ENCODE assay signal across 8 cellular contexts in genomic region chr1:210446479-210446878, GRCh38.
DNase-seq lines count a peak whose midpoint lies in the region; ATAC-seq, FAIRE-seq and TF ChIP-seq lines count a peak whose summit lies in the region.

No MANE protein-coding gene starts in this region.

- H3K27me3 ChIP-seq in WERI-Rb-1 (ENCODE audit: insufficient read depth, low read depth, severe bottlenecking) (no peaks in the 10 kb centered on the region), esophagus squamous epithelium (no peaks in the 10 kb centered on the region)

- no peaks in the 10 kb centered on the region for H3K4me1 ChIP-seq in kidney (ENCODE audit: control insufficient read depth in 1 of 2, insufficient read depth in 1 of 2, low read depth in 1 of 2, low read length in 2 of 2)
- no peaks in the 10 kb centered on the region for H3K4me1 ChIP-seq in esophagus squamous epithelium

- WGBS in esophagus squamous epithelium, 2 donors = 43 to 51% methylated on average over 9 of the region's 9 CpGs

- H3K9ac ChIP-seq in kidney (ENCODE audit: low read length in 2 of 2) = no peak overlapping the region

- H3K27ac ChIP-seq in WERI-Rb-1 = peak overlapping the region; percentile 32
- no peak overlapping the region for H3K27ac ChIP-seq in kidney (ENCODE audit: low read depth in 2 of 2, low read length in 2 of 2)
- no peak overlapping the region for H3K27ac ChIP-seq in esophagus squamous epithelium

- DNase-seq in COLO668 (lab: John Stamatoyannopoulos, UW; ENCODE audit: unreplicated experiment) (peak; percentile 89), WERI-Rb-1 (peak; percentile 90), kidney (no peak), esophagus squamous epithelium (lab: John Stamatoyannopoulos, UW) (no peak), NCI-H1930 (lab: John Stamatoyannopoulos, UW) (no peak)
- peak; percentile 76 for DNase-seq in central memory CD4-positive, alpha-beta T cell
- peak; percentile 77 to 91 (median 80) for DNase-seq in stimulated activated CD4-positive, alpha-beta T cell treated with anti-CD3 and anti-CD28 coated beads, TNF-alpha, amount 100 ng/mL, for 48 hours (ENCODE audit: low read depth in 3 of 3)

- H3K36me3 ChIP-seq in WERI-Rb-1 (no peaks in the 10 kb centered on the region), kidney (ENCODE audit: control insufficient read depth in 1 of 2, insufficient read depth in 2 of 2, low read length in 2 of 2) (no peaks in the 10 kb centered on the region), esophagus squamous epithelium (no peaks in the 10 kb centered on the region)

- H3K9me3 ChIP-seq in WERI-Rb-1 (ENCODE audit: severe bottlenecking) (no peaks in the 10 kb centered on the region), kidney (ENCODE audit: control insufficient read depth in 1 of 2, low read length in 2 of 2) (no peaks in the 10 kb centered on the region), esophagus squamous epithelium (no peaks in the 10 kb centered on the region)

- TF ChIP-seq CTCF in WERI-Rb-1 (IDR thresholded peaks at IDR 0.05; ENCODE audit: low read depth, low read length) (no peak), kidney (IDR thresholded peaks at IDR 0.05; ENCODE audit: borderline replicate concordance, extremely low read depth, insufficient read depth) (no peak), esophagus squamous epithelium (IDR thresholded peaks at IDR 0.05) (no peak)

- FAIRE-seq in kidney (lab: Jason Lieb, UNC) = no peak

- intact Hi-C loops in kidney (cut with DNase I) (no loop called here), esophagus squamous epithelium (cut with DNase I) (loop anchor here (10.0 kb wide), 1 partner anchor 688 kb away; the partner anchor contains the start of gene KCNH1)

- peak; percentile 78 for ATAC-seq in HG03060 (IDR thresholded peaks at IDR 0.05; ENCODE audit: low read depth, unreplicated experiment)

- no peak for TF ChIP-seq POLR2A in esophagus squamous epithelium (IDR thresholded peaks at IDR 0.05)

- H3K4me3 ChIP-seq in WERI-Rb-1 (ENCODE audit: low read depth, low read length) = no peak overlapping the region
- H3K4me3 ChIP-seq in kidney (ENCODE audit: low read length in 2 of 2) = no peak overlapping the region
- no peak overlapping the region for H3K4me3 ChIP-seq in esophagus squamous epithelium

Comparison
In these comparisons a context has a peak if more than half of its experiments do, and no peak if none do; other contexts are left out.
1. DNase-seq: peak in COLO668 (single experiment), WERI-Rb-1 (single experiment), central memory CD4-positive, alpha-beta T cell (single experiment) and stimulated activated CD4-positive, alpha-beta T cell treated with anti-CD3 and anti-CD28 coated beads, TNF-alpha, amount 100 ng/mL, for 48 hours (3 of 3); none in kidney (single experiment), esophagus squamous epithelium (single experiment) and NCI-H1930 (0 of 2).